18 cellular contexts compared by ENCODE assay signal in genomic region chr1:154810571-154810970, GRCh38. TPM values are rescaled to one million over a fixed set of nuclear protein-coding genes. Genes with fewer than 3 reads are reported as not detected.
DNase-seq lines count a peak whose midpoint lies in the region; ATAC-seq, FAIRE-seq and TF ChIP-seq lines count a peak whose summit lies in the region.
"Had no signal": no experiment of that assay in that cellular context is flagged by ENCODE, and none has a peak within 500 bp of the region (broad histone marks: within the 10 kb centered on the region; RNA-seq: fewer than 3 reads in every experiment).

No MANE protein-coding gene starts in this region.

- no peak overlapping the region for H3K4me3 ChIP-seq in muscle layer of duodenum (ENCODE audit: low read depth in 1 of 2, low read length in 2 of 2)
- H3K4me3 ChIP-seq: GM23338, right lobe of liver, tibial artery had no signal

- POLR2A ChIA-PET in activated CD4-positive, alpha-beta T cell treated with anti-CD3 and anti-CD28 coated beads for 36 hours (lab: Charles Lee), result no interaction called here

- CTCF ChIA-PET in activated CD4-positive, alpha-beta T cell treated with anti-CD3 and anti-CD28 coated beads for 36 hours (lab: Charles Lee), result no interaction called here

- no peak overlapping the region for H3K4me3 Mint-ChIP-seq in activated CD4-positive, alpha-beta T cell treated with anti-CD3 and anti-CD28 coated beads for 36 hours
- H3K4me3 Mint-ChIP-seq: activated naive CD4-positive, alpha-beta T cell treated with anti-CD3 and anti-CD28 coated beads, Interleukin-2, amount 50 U/mL, for 24 hours; GM23338; WTC11 had no signal

- TF ChIP-seq CTCF in D721Med (IDR thresholded peaks at IDR 0.05; ENCODE audit: insufficient read depth, missing control alignments), result no peak

- H3K4me1 Mint-ChIP-seq in activated CD4-positive, alpha-beta T cell treated with anti-CD3 and anti-CD28 coated beads for 36 hours, result peaks cover 18% of the 10 kb centered on the region

- H3K9me3 ChIP-seq in muscle layer of duodenum (ENCODE audit: control insufficient read depth in 1 of 2, low read length in 2 of 2), result no peaks in the 10 kb centered on the region
- H3K9me3 ChIP-seq: right lobe of liver, tibial artery had no signal

- ATAC-seq in activated CD4-positive, alpha-beta T cell treated with anti-CD3 and anti-CD28 coated beads for 36 hours, result peak; percentile 89
- ATAC-seq: GM23338, WTC11 had no signal

- DNase-seq in activated CD4-positive, alpha-beta T cell treated with anti-CD3 and anti-CD28 coated beads for 36 hours, result peak; percentile 36
- DNase-seq in activated CD4-positive, alpha-beta T cell treated with anti-CD3 and anti-CD28 coated beads for 1 hour, result no peak
- peak; percentile 5 for DNase-seq in stimulated activated CD4-positive, alpha-beta T cell treated with anti-CD3 and anti-CD28 coated beads, Interleukin-4, amount 100 ng/mL, for 1 hour
- no peak for DNase-seq in stimulated activated CD4-positive, alpha-beta T cell treated with anti-CD3 and anti-CD28 coated beads, Interleukin-2, amount 100 ng/mL, for 48 hours
- DNase-seq in D721Med (ENCODE audit: insufficient read length, low spot score) (no peak), NOMO-1 treated with DMSO at 0.1 percent for 48 hours (lab: John Stamatoyannopoulos, UW; ENCODE audit: unreplicated experiment) (no peak), HUDEP-2 (lab: John Stamatoyannopoulos, UW; ENCODE audit: unreplicated experiment in 76 of 76) (no peak)
- DNase-seq: activated CD8-positive, alpha-beta memory T cell treated with anti-CD3 and anti-CD28 coated beads, Interleukin-2, amount 50 U/mL, for 4 hours; GF-D8; NCI-H2081; NCI-H510A; occipital lobe; right lobe of liver had no signal

- H3K4me1 ChIP-seq in muscle layer of duodenum (ENCODE audit: control insufficient read depth in 1 of 2, insufficient read depth in 2 of 2, low read length in 2 of 2), result peaks cover 0 to 48% of the 10 kb centered on the region in 2 donors
- H3K4me1 ChIP-seq: right lobe of liver, tibial artery had no signal

- FAIRE-seq in D721Med (lab: Jason Lieb, UNC), result no peak

- intact Hi-C loops in activated CD4-positive, alpha-beta T cell treated with anti-CD3 and anti-CD28 coated beads for 36 hours (cut with DNase I, micrococcal nuclease), result no loop called here

- peak overlapping the region; percentile 60 for H3K27ac ChIP-seq in muscle layer of duodenum (ENCODE audit: low read length)
- H3K27ac ChIP-seq: right lobe of liver, tibial artery had no signal

- H3K27me3 Mint-ChIP-seq in activated CD4-positive, alpha-beta T cell treated with anti-CD3 and anti-CD28 coated beads for 36 hours, result peaks cover 6% of the 10 kb centered on the region
- H3K27me3 Mint-ChIP-seq: activated naive CD4-positive, alpha-beta T cell treated with anti-CD3 and anti-CD28 coated beads, Interleukin-2, amount 50 U/mL, for 24 hours had no signal

- no peaks in the 10 kb centered on the region for H3K9me3 Mint-ChIP-seq in activated CD4-positive, alpha-beta T cell treated with anti-CD3 and anti-CD28 coated beads for 36 hours (ENCODE audit: low read depth)
- H3K9me3 Mint-ChIP-seq: activated naive CD4-positive, alpha-beta T cell treated with anti-CD3 and anti-CD28 coated beads, Interleukin-2, amount 50 U/mL, for 24 hours; GM23338; WTC11 had no signal

- no peaks in the 10 kb centered on the region for H3K36me3 Mint-ChIP-seq in activated CD4-positive, alpha-beta T cell treated with anti-CD3 and anti-CD28 coated beads for 36 hours (ENCODE audit: low read depth)
- H3K36me3 Mint-ChIP-seq: activated naive CD4-positive, alpha-beta T cell treated with anti-CD3 and anti-CD28 coated beads, Interleukin-2, amount 50 U/mL, for 24 hours; WTC11 had no signal

- H3K27me3 ChIP-seq in muscle layer of duodenum (ENCODE audit: low read depth, low read length), result peaks cover 4% of the 10 kb centered on the region
- H3K27me3 ChIP-seq: right lobe of liver had no signal

- H3K36me3 ChIP-seq in muscle layer of duodenum (ENCODE audit: control insufficient read depth in 1 of 2, insufficient read depth in 2 of 2, low read length in 2 of 2), result no peaks in the 10 kb centered on the region
- H3K36me3 ChIP-seq: right lobe of liver, tibial artery had no signal

- H3K27ac Mint-ChIP-seq in activated CD4-positive, alpha-beta T cell treated with anti-CD3 and anti-CD28 coated beads for 36 hours, result no peak overlapping the region
- H3K27ac Mint-ChIP-seq: activated naive CD4-positive, alpha-beta T cell treated with anti-CD3 and anti-CD28 coated beads, Interleukin-2, amount 50 U/mL, for 24 hours; GM23338 had no signal

RNA-seq across cellular contexts. Expression of gene KCNN3, which starts 59.5 kb away (rescaled TPM):
- under 1 TPM; 0.18 to 0.25 TPM for total RNA-seq in activated CD4-positive, alpha-beta T cell treated with anti-CD3 and anti-CD28 coated beads for 36 hours

Comparison
In these comparisons a context has a peak if more than half of its experiments do, and no peak if none do; other contexts are left out.
1. DNase-seq: peak in activated CD4-positive, alpha-beta T cell treated with anti-CD3 and anti-CD28 coated beads for 36 hours (single experiment) and stimulated activated CD4-positive, alpha-beta T cell treated with anti-CD3 and anti-CD28 coated beads, Interleukin-4, amount 100 ng/mL, for 1 hour (single experiment); none in activated CD4-positive, alpha-beta T cell treated with anti-CD3 and anti-CD28 coated beads for 1 hour (single experiment), stimulated activated CD4-positive, alpha-beta T cell treated with anti-CD3 and anti-CD28 coated beads, Interleukin-2, amount 100 ng/mL, for 48 hours (0 of 2), D721Med (single experiment), NOMO-1 treated with DMSO at 0.1 percent for 48 hours (single experiment) and HUDEP-2 (0 of 76).